Comparison of ENCODE assay signal across 12 cellular contexts in the genomic region with DNA sequence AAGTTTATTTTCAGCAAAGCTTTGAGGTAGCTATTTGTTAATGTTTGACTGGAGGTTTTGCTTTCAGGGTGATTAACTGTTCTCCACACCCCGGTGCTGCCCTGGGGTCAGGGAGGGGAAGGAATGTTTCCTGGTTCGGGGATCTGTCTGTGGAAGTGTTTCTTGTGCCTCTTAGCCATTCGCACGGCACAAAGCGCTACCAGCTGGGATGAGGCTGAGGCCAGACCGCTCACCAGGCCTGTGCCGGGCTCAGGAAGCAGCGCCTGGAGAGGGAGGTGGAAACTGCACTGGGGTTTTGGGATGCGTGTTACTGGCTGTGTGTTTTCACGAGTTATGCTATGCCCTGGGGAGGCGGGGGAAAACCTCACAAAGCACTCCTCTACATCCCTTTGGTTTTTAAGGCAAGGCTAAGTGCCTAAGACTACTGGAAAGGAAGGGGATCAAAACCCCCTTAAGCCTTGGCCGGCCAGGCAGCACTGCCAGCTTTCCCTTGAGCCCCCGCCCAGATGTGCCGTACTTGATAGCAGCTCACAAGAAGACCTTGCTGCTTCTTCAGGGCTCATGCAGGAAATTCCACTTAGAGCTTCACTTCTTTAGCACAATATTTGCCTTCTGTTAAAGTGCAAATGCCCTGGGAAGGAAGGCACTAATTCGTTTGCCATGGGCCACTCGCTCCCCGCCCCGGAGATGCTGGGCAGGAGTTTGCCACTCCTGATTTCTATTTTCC.
DNase-seq lines count a peak whose midpoint lies in the region; ATAC-seq lines count a peak whose summit lies in the region.
"Had no signal": no experiment of that assay in that cellular context is flagged by ENCODE, and none has a peak within 500 bp of the region (broad histone marks: within the 10 kb centered on the region; RNA-seq: fewer than 3 reads in every experiment).

No MANE protein-coding gene starts in this region.

- H3K4me1 Mint-ChIP-seq in activated naive CD4-positive, alpha-beta T cell treated with anti-CD3 and anti-CD28 coated beads, Interleukin-2, amount 10 ng/mL, durations not matched to agents 7 days and 5 days = no peaks in the 10 kb centered on the region

- DNase-seq in amniotic epithelial cell (ENCODE audit: low read depth) (peak; percentile 22), kidney glomerular epithelial cell (lab: John Stamatoyannopoulos, UW) (peak; percentile 81), stromal cell of bone marrow (ENCODE audit: low read depth) (peak; percentile 44)
- no peak for DNase-seq in activated naive CD4-positive, alpha-beta T cell treated with anti-CD3 and anti-CD28 coated beads, Interleukin-2, amount 10 ng/mL, durations not matched to agents 7 days and 5 days
- no peak for DNase-seq in central memory CD4-positive, alpha-beta T cell
- DNase-seq: anterior cingulate cortex; DMS79; NCI-H1105 treated with DMSO at 0.1 percent for 48 hours; stimulated activated naive CD8-positive, alpha-beta T cell treated with anti-CD3 and anti-CD28 coated beads, Interleukin-15, Interleukin-2, amounts not matched to agents 100 U/mL and 50 U/mL, for 24 hours had no signal

- no peak overlapping the region for H3K27ac Mint-ChIP-seq in activated naive CD4-positive, alpha-beta T cell treated with anti-CD3 and anti-CD28 coated beads, Interleukin-2, amount 10 ng/mL, durations not matched to agents 7 days and 5 days

- no peaks in the 10 kb centered on the region for H3K36me3 Mint-ChIP-seq in activated naive CD4-positive, alpha-beta T cell treated with anti-CD3 and anti-CD28 coated beads, Interleukin-2, amount 10 ng/mL, durations not matched to agents 7 days and 5 days

- H3K27me3 Mint-ChIP-seq in activated naive CD4-positive, alpha-beta T cell treated with anti-CD3 and anti-CD28 coated beads, Interleukin-2, amount 10 ng/mL, durations not matched to agents 7 days and 5 days = peaks cover 30% of the 10 kb centered on the region

- no peak overlapping the region for H3K4me3 Mint-ChIP-seq in activated naive CD4-positive, alpha-beta T cell treated with anti-CD3 and anti-CD28 coated beads, Interleukin-2, amount 10 ng/mL, durations not matched to agents 7 days and 5 days

- no peaks in the 10 kb centered on the region for H3K9me3 Mint-ChIP-seq in activated naive CD4-positive, alpha-beta T cell treated with anti-CD3 and anti-CD28 coated beads, Interleukin-2, amount 10 ng/mL, durations not matched to agents 7 days and 5 days

- ATAC-seq in GM19463 (IDR thresholded peaks at IDR 0.05; ENCODE audit: unreplicated experiment) (peak; percentile 72), HG02610 (IDR thresholded peaks at IDR 0.05; ENCODE audit: unreplicated experiment) (no peak), GM19324 (IDR thresholded peaks at IDR 0.05; ENCODE audit: low FRiP score, unreplicated experiment) (no peak)
- ATAC-seq: stimulated activated naive CD8-positive, alpha-beta T cell treated with anti-CD3 and anti-CD28 coated beads, Interleukin-15, Interleukin-2, amounts not matched to agents 100 U/mL and 50 U/mL, for 24 hours had no signal

- CTCF ChIA-PET in activated naive CD4-positive, alpha-beta T cell treated with anti-CD3 and anti-CD28 coated beads, Interleukin-2, amount 10 ng/mL, durations not matched to agents 7 days and 5 days (lab: Charles Lee) = no interaction called here

Comparison
In these comparisons a context has a peak if more than half of its experiments do, and no peak if none do; other contexts are left out.
1. DNase-seq: peak in amniotic epithelial cell (single experiment), kidney glomerular epithelial cell (single experiment) and stromal cell of bone marrow (single experiment); none in activated naive CD4-positive, alpha-beta T cell treated with anti-CD3 and anti-CD28 coated beads, Interleukin-2, amount 10 ng/mL, durations not matched to agents 7 days and 5 days (single experiment) and central memory CD4-positive, alpha-beta T cell (single experiment).